ENCODE assay signal across 9 cellular contexts in genomic region chr17:82296511-82297279, GRCh38. TPM values are rescaled to one million over a fixed set of nuclear protein-coding genes. Genes with fewer than 3 reads are reported as not detected.
DNase-seq lines count a peak whose midpoint lies in the region; ATAC-seq and TF ChIP-seq lines count a peak whose summit lies in the region.
"Had no signal": no experiment of that assay in that cellular context is flagged by ENCODE, and none has a peak within 500 bp of the region (broad histone marks: within the 10 kb centered on the region; RNA-seq: fewer than 3 reads in every experiment).

No MANE protein-coding gene starts in this region.

- H3K4me3 Mint-ChIP-seq in activated naive CD4-positive, alpha-beta T cell treated with anti-CD3 and anti-CD28 coated beads for 36 hours = peak overlapping the region; percentile 93
- H3K4me3 Mint-ChIP-seq in activated T-helper 1 cell treated with anti-CD3 and anti-CD28 coated beads, Interleukin-12 subunit alpha, Interleukin-12 subunit beta, Interleukin-2, Interleukin-4 antibody, amounts not matched to agents 30 ng/mL and 10 ng/mL and 1 ng/mL, durations not matched to agents 14 hours and 24 hours and 36 hours = peak overlapping the region; percentile 89

- CTCF ChIA-PET in activated naive CD4-positive, alpha-beta T cell treated with anti-CD3 and anti-CD28 coated beads for 36 hours (lab: Charles Lee) = interaction anchor here (0.7 to 8.4 kb wide), 4 partner anchors 25 to 266 kb away, joined by 3 to 60 read pairs (median 4); no protein-coding TSS in a partner anchor

- H3K27ac ChIP-seq in left lung = peak overlapping the region; percentile 88 to 99
- peak overlapping the region; percentile 52 to 90 (median 89) for H3K27ac ChIP-seq in tibial nerve

- H3K9me3 ChIP-seq in left lung (no peaks in the 10 kb centered on the region), tibial nerve (no peaks in the 10 kb centered on the region)

- H3K4me1 Mint-ChIP-seq in activated naive CD4-positive, alpha-beta T cell treated with anti-CD3 and anti-CD28 coated beads for 36 hours (ENCODE audit: low read depth) = peaks cover 69% of the 10 kb centered on the region
- H3K4me1 Mint-ChIP-seq in activated T-helper 1 cell treated with anti-CD3 and anti-CD28 coated beads, Interleukin-12 subunit alpha, Interleukin-12 subunit beta, Interleukin-2, Interleukin-4 antibody, amounts not matched to agents 30 ng/mL and 10 ng/mL and 1 ng/mL, durations not matched to agents 14 hours and 24 hours and 36 hours (ENCODE audit: low read depth) = peaks cover 75% of the 10 kb centered on the region

- 54 to 68% methylated on average over 7 of the region's 7 CpGs for WGBS in tibial nerve, 2 donors

- H3K36me3 ChIP-seq in left lung = no peaks in the 10 kb centered on the region
- no peaks in the 10 kb centered on the region for H3K36me3 ChIP-seq in tibial nerve

- no peak for TF ChIP-seq POLR2A in tibial nerve (IDR thresholded peaks at IDR 0.05)

- H3K9me3 Mint-ChIP-seq in activated naive CD4-positive, alpha-beta T cell treated with anti-CD3 and anti-CD28 coated beads for 36 hours = no peaks in the 10 kb centered on the region
- H3K9me3 Mint-ChIP-seq in activated T-helper 1 cell treated with anti-CD3 and anti-CD28 coated beads, Interleukin-12 subunit alpha, Interleukin-12 subunit beta, Interleukin-2, Interleukin-4 antibody, amounts not matched to agents 30 ng/mL and 10 ng/mL and 1 ng/mL, durations not matched to agents 14 hours and 24 hours and 36 hours = no peaks in the 10 kb centered on the region

- peak; percentile 47 for DNase-seq in activated naive CD4-positive, alpha-beta T cell treated with anti-CD3 and anti-CD28 coated beads for 36 hours
- no peak for DNase-seq in activated naive CD4-positive, alpha-beta T cell treated with anti-CD3 and anti-CD28 coated beads, Interleukin-2, amount 50 U/mL, for 16 hours
- no peak for DNase-seq in activated T-helper 1 cell treated with anti-CD3 and anti-CD28 coated beads, Interleukin-12 subunit alpha, Interleukin-12 subunit beta, Interleukin-2, Interleukin-4 antibody, amounts not matched to agents 30 ng/mL and 10 ng/mL and 1 ng/mL, durations not matched to agents 14 hours and 24 hours and 36 hours (ENCODE audit: low spot score)
- DNase-seq in left lung = peak in 1 of 2 donors; percentile 54
- no peak for DNase-seq in tibial nerve (ENCODE audit: low spot score in 2 of 2)
- no peak for DNase-seq in NCI-H2227 (lab: John Stamatoyannopoulos, UW; ENCODE audit: unreplicated experiment)

- H3K36me3 Mint-ChIP-seq in activated naive CD4-positive, alpha-beta T cell treated with anti-CD3 and anti-CD28 coated beads for 36 hours (ENCODE audit: low read depth) = peaks cover 20% of the 10 kb centered on the region
- peaks cover 4% of the 10 kb centered on the region for H3K36me3 Mint-ChIP-seq in activated T-helper 1 cell treated with anti-CD3 and anti-CD28 coated beads, Interleukin-12 subunit alpha, Interleukin-12 subunit beta, Interleukin-2, Interleukin-4 antibody, amounts not matched to agents 30 ng/mL and 10 ng/mL and 1 ng/mL, durations not matched to agents 14 hours and 24 hours and 36 hours (ENCODE audit: low read depth)

- H3K4me3 ChIP-seq in left lung = peak overlapping the region in 1 of 2 donors; percentile 40
- peak overlapping the region in 2 of 4 donors; percentile 45 to 51 for H3K4me3 ChIP-seq in tibial nerve

- TF ChIP-seq CTCF in left lung (IDR thresholded peaks at IDR 0.05) (no peak), tibial nerve (IDR thresholded peaks at IDR 0.05) (no peak)

- H3K4me1 ChIP-seq in left lung (peaks cover 17 to 86% of the 10 kb centered on the region in 2 donors), tibial nerve (peaks cover 0 to 73% (median 43%) of the 10 kb centered on the region in 4 donors)

- no peaks in the 10 kb centered on the region for H3K27me3 Mint-ChIP-seq in activated naive CD4-positive, alpha-beta T cell treated with anti-CD3 and anti-CD28 coated beads for 36 hours (ENCODE audit: low read depth)
- H3K27me3 Mint-ChIP-seq in activated T-helper 1 cell treated with anti-CD3 and anti-CD28 coated beads, Interleukin-12 subunit alpha, Interleukin-12 subunit beta, Interleukin-2, Interleukin-4 antibody, amounts not matched to agents 30 ng/mL and 10 ng/mL and 1 ng/mL, durations not matched to agents 14 hours and 24 hours and 36 hours (ENCODE audit: insufficient read depth) = no peaks in the 10 kb centered on the region

- H3K27me3 ChIP-seq in left lung = peaks cover 0 to under 1% of the 10 kb centered on the region in 2 donors
- no peaks in the 10 kb centered on the region for H3K27me3 ChIP-seq in tibial nerve

- intact Hi-C loops in activated naive CD4-positive, alpha-beta T cell treated with anti-CD3 and anti-CD28 coated beads for 36 hours (cut with micrococcal nuclease) = loop anchor here (1.0 to 10.0 kb wide), 5 partner anchors 10 to 456 kb away; partner anchors contain the start of genes CYBC1 and TBCD
- intact Hi-C loops in activated T-helper 1 cell treated with anti-CD3 and anti-CD28 coated beads, Interleukin-12 subunit alpha, Interleukin-12 subunit beta, Interleukin-2, Interleukin-4 antibody, amounts not matched to agents 30 ng/mL and 10 ng/mL and 1 ng/mL, durations not matched to agents 14 hours and 24 hours and 36 hours (cut with micrococcal nuclease) = loop anchor here (1.0 to 10.0 kb wide), 4 partner anchors 10 to 432 kb away; partner anchors contain the start of genes CENPX, LRRC45 and P4HB
- intact Hi-C loops in left lung (cut with DNase I) = loop anchor here in 1 of 2 donors (10.0 kb wide), 1 partner anchor 62 kb away; no protein-coding TSS in a partner anchor

- peak overlapping the region; percentile 100 for H3K27ac Mint-ChIP-seq in activated naive CD4-positive, alpha-beta T cell treated with anti-CD3 and anti-CD28 coated beads for 36 hours
- peak overlapping the region; percentile 98 for H3K27ac Mint-ChIP-seq in activated T-helper 1 cell treated with anti-CD3 and anti-CD28 coated beads, Interleukin-12 subunit alpha, Interleukin-12 subunit beta, Interleukin-2, Interleukin-4 antibody, amounts not matched to agents 30 ng/mL and 10 ng/mL and 1 ng/mL, durations not matched to agents 14 hours and 24 hours and 36 hours

- TF ChIP-seq EP300 in tibial nerve (IDR thresholded peaks at IDR 0.05) = no peak

- ATAC-seq in left lung = no peak
- ATAC-seq in HG02571 (IDR thresholded peaks at IDR 0.05; ENCODE audit: unreplicated experiment) = no peak
- no peak for ATAC-seq in GM21526 (IDR thresholded peaks at IDR 0.05; ENCODE audit: low FRiP score, unreplicated experiment)
- ATAC-seq: left lobe of liver had no signal

RNA-seq across cellular contexts. Expression of gene CD7, which starts 20.7 kb away (rescaled TPM):
- 100 to 1,000 TPM; 635 to 646 TPM for total RNA-seq in activated naive CD4-positive, alpha-beta T cell treated with anti-CD3 and anti-CD28 coated beads for 36 hours
- total RNA-seq in activated T-helper 1 cell treated with anti-CD3 and anti-CD28 coated beads, Interleukin-12 subunit alpha, Interleukin-12 subunit beta, Interleukin-2, Interleukin-4 antibody, amounts not matched to agents 30 ng/mL and 10 ng/mL and 1 ng/mL, durations not matched to agents 14 hours and 24 hours and 36 hours = 454 and 455 TPM in 2 replicates
- total RNA-seq in left lung (1 to 10 TPM; 3.7 to 6.6 TPM), tibial nerve (under 1 TPM in 2 of 4 donors, not detected in 2; 0.63 to 0.90 TPM)

RNA-seq across cellular contexts. Expression of gene CSNK1D, which starts 23.2 kb away (rescaled TPM):
- 100 to 1,000 TPM in 1 of 2 experiments, 10 to 100 TPM in 1; 99.8 to 100 TPM for total RNA-seq in activated naive CD4-positive, alpha-beta T cell treated with anti-CD3 and anti-CD28 coated beads for 36 hours
- total RNA-seq in activated T-helper 1 cell treated with anti-CD3 and anti-CD28 coated beads, Interleukin-12 subunit alpha, Interleukin-12 subunit beta, Interleukin-2, Interleukin-4 antibody, amounts not matched to agents 30 ng/mL and 10 ng/mL and 1 ng/mL, durations not matched to agents 14 hours and 24 hours and 36 hours = 154 and 161 TPM in 2 replicates
- total RNA-seq in left lung (100 to 1,000 TPM; 122 to 160 TPM), tibial nerve (100 to 1,000 TPM in 3 of 4 donors, 10 to 100 TPM in 1; 93.9 to 160 (median 124) TPM)

RNA-seq across cellular contexts. Expression of gene SECTM1, which starts 36.9 kb away (rescaled TPM):
- 1 to 10 TPM; 2.8 to 3.8 TPM for total RNA-seq in activated naive CD4-positive, alpha-beta T cell treated with anti-CD3 and anti-CD28 coated beads for 36 hours
- total RNA-seq in activated T-helper 1 cell treated with anti-CD3 and anti-CD28 coated beads, Interleukin-12 subunit alpha, Interleukin-12 subunit beta, Interleukin-2, Interleukin-4 antibody, amounts not matched to agents 30 ng/mL and 10 ng/mL and 1 ng/mL, durations not matched to agents 14 hours and 24 hours and 36 hours = 3.3 and 4.2 TPM in 2 replicates
- 10 to 100 TPM; 10.5 to 36.8 TPM for total RNA-seq in left lung
- total RNA-seq in tibial nerve = 10 to 100 TPM in 3 of 4 donors, 1 to 10 TPM in 1; 6.9 to 12.6 (median 11.3) TPM

Comparison
In these comparisons a context has a peak if more than half of its experiments do, and no peak if none do; other contexts are left out.
1. RNA of gene CD7, which starts 20.7 kb away (total RNA-seq): 635 to 646 TPM in activated naive CD4-positive, alpha-beta T cell treated with anti-CD3 and anti-CD28 coated beads for 36 hours and 454 to 455 TPM in activated T-helper 1 cell treated with anti-CD3 and anti-CD28 coated beads, Interleukin-12 subunit alpha, Interleukin-12 subunit beta, Interleukin-2, Interleukin-4 antibody, amounts not matched to agents 30 ng/mL and 10 ng/mL and 1 ng/mL, durations not matched to agents 14 hours and 24 hours and 36 hours; 3.7 to 6.6 TPM in left lung and 0.63 to 0.90 TPM in tibial nerve; every median in the first group is over 10 times any median in the second.